In the genomic region with DNA sequence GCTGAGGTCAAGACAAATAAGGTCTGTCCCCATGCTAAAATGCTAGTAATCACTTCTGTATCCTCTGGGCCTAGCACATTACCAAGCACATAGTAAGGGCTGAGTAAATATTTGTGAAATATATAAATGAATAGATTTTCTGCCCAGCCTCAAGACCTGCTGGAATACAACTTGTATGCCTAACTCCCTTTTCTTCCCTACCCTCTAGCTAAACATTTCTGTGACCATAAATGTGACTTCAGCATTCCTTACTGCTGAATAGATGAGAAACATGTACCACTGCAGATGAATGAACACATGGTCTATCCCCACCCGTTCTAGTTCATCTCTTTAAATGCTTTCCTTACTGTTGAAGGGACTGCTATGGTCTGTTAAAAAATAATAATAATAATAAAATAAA, we compare ENCODE assay signal across 21 cellular contexts.
DNase-seq lines count a peak whose midpoint lies in the region.
"Had no signal": no experiment of that assay in that cellular context is flagged by ENCODE, and none has a peak within 500 bp of the region (broad histone marks: within the 10 kb centered on the region; RNA-seq: fewer than 3 reads in every experiment).

No MANE protein-coding gene starts in this region.

- H3K27ac ChIP-seq in SJCRH30 (peak overlapping the region; percentile 93), stomach smooth muscle (ENCODE audit: low read length) (peak overlapping the region; percentile 64)
- H3K27ac ChIP-seq: ascending aorta, neutrophil, testis had no signal

- H3K36me3 ChIP-seq in SJCRH30 (peaks cover 3% of the 10 kb centered on the region; the same call in 1 of the 2 replicates), stomach smooth muscle (ENCODE audit: control insufficient read depth in 2 of 2, insufficient read depth in 2 of 2, low read length in 2 of 2) (no peaks in the 10 kb centered on the region)
- H3K36me3 ChIP-seq: MG63, neutrophil had no signal

- DNase-seq in EL: peak; percentile 52
- DNase-seq in SJCRH30: peak; percentile 38 to 86
- DNase-seq in iris pigment epithelial cell (ENCODE audit: low read depth): peak; percentile 45
- no peak for DNase-seq in DMS 273 treated with DMSO at 0.1 percent for 48 hours (lab: John Stamatoyannopoulos, UW)
- no peak for DNase-seq in NCI-H2081 treated with DMSO at 0.1 percent for 48 hours (lab: John Stamatoyannopoulos, UW)
- no peak for DNase-seq in DMS53 (lab: John Stamatoyannopoulos, UW)
- DNase-seq: activated CD4-positive, alpha-beta T cell treated with anti-CD3 and anti-CD28 coated beads, Interleukin-2, amount 50 U/mL, for 48 hours; activated naive CD4-positive, alpha-beta T cell; activated T-cell treated with anti-CD3 and anti-CD28 coated beads for 4 hours; Calu3; endodermal cell; H7; MG63; NCI-H1436; NCI-H748 treated with DMSO at 0.1 percent for 48 hours; SHP77 treated with DMSO at 0.1 percent for 48 hours; testis had no signal

- H3K4me1 ChIP-seq in SJCRH30 (peaks cover 52% of the 10 kb centered on the region), stomach smooth muscle (ENCODE audit: control insufficient read depth, insufficient read depth, low read length) (peaks cover 19% of the 10 kb centered on the region)
- H3K4me1 ChIP-seq: testis had no signal

- H3K4me3 ChIP-seq in SJCRH30 (no peak overlapping the region), stomach smooth muscle (ENCODE audit: low read length in 2 of 2) (no peak overlapping the region)
- H3K4me3 ChIP-seq: ascending aorta; BLaER1 treated with 17β-estradiol and CSF1 and Interleukin-3, amounts not matched to agents 10 nM and 100 nM; MG63; testis had no signal

- no peak overlapping the region for H3K9ac ChIP-seq in stomach smooth muscle (ENCODE audit: low read length in 2 of 2)
- H3K9ac ChIP-seq: BLaER1 treated with 17β-estradiol and CSF1 and Interleukin-3, amounts not matched to agents 10 nM and 100 nM had no signal

- H3K27me3 ChIP-seq in SJCRH30 (no peaks in the 10 kb centered on the region), stomach smooth muscle (ENCODE audit: control insufficient read depth in 1 of 2, insufficient read depth in 2 of 2, low read length in 2 of 2) (no peaks in the 10 kb centered on the region)
- H3K27me3 ChIP-seq: ascending aorta; BLaER1 treated with 17β-estradiol and CSF1 and Interleukin-3, amounts not matched to agents 10 nM and 100 nM; MG63; neutrophil; testis had no signal

- H3K9me3 ChIP-seq in SJCRH30 (replicated peaks): peaks cover 5% of the 10 kb centered on the region
- no peaks in the 10 kb centered on the region for H3K9me3 ChIP-seq in stomach smooth muscle (ENCODE audit: control insufficient read depth in 2 of 2, low read length in 2 of 2)
- H3K9me3 ChIP-seq: ascending aorta, MG63, neutrophil, testis had no signal

Comparison
In these comparisons a context has a peak if more than half of its experiments do, and no peak if none do; other contexts are left out.
1. DNase-seq: peak in EL (single experiment), SJCRH30 (2 of 2) and iris pigment epithelial cell (single experiment); none in DMS 273 treated with DMSO at 0.1 percent for 48 hours (single experiment), NCI-H2081 treated with DMSO at 0.1 percent for 48 hours (single experiment) and DMS53 (single experiment).